In genomic region chr16:29974291-29975133, GRCh38 we compare ENCODE assay signal across 8 cellular contexts. TPM values are rescaled to one million over a fixed set of nuclear protein-coding genes. Genes with fewer than 3 reads are reported as not detected.
A peak's percentile ranks its signal among the peaks of the same experiment; 100 is the strongest.
DNase-seq lines count a peak whose midpoint lies in the region; ATAC-seq and TF ChIP-seq lines count a peak whose summit lies in the region.

No MANE protein-coding gene starts in this region.

- POLR2A ChIA-PET in WTC11 (lab: Charles Lee), result interaction anchor here (1.4 to 3.2 kb wide), 2 partner anchors 48 to 75 kb away, joined by 14 read pairs; partner anchors contain the start of genes ASPHD1, KCTD13 and SEZ6L2

- DNase-seq in GM20000 (ENCODE audit: low spot score) (peak; percentile 54), WTC11 (ENCODE audit: low spot score) (no peak), foreskin fibroblast (peak in 1 of 2 donors; percentile 33), NCI-H2227 treated with DMSO at 0.1 percent for 48 hours (lab: John Stamatoyannopoulos, UW) (no peak), DMS114 treated with DMSO at 0.1 percent for 48 hours (lab: John Stamatoyannopoulos, UW; ENCODE audit: unreplicated experiment) (no peak)

- peak overlapping the region; percentile 92 for H3K4me3 Mint-ChIP-seq in WTC11

- CTCF ChIA-PET in WTC11 (lab: Charles Lee), result interaction anchor here (0.5 to 5.5 kb wide), 8 partner anchors 13 to 126 kb away, joined by 3 to 36 read pairs (median 8); partner anchors contain the start of gene TLCD3B

- H3K4me3 ChIP-seq in ACC112 (ENCODE audit: low read depth, low read length), result peak overlapping the region; percentile 88
- H3K4me3 ChIP-seq in foreskin fibroblast (ENCODE audit: low read depth in 1 of 2, low read length in 2 of 2), result peak overlapping the region; percentile 85 to 99
- peak overlapping the region; percentile 65 for H3K4me3 ChIP-seq in neuron (ENCODE audit: low read length)

- peak overlapping the region; percentile 36 for H3K27ac ChIP-seq in ACC112 (ENCODE audit: low read depth, low read length)

- H3K36me3 ChIP-seq in ACC112 (ENCODE audit: insufficient read depth, low read length), result peaks cover 5% of the 10 kb centered on the region; the same call in 1 of the 2 replicates
- H3K36me3 ChIP-seq in neuron (ENCODE audit: insufficient read depth, low read length), result peaks cover 32% of the 10 kb centered on the region

- no peak for ATAC-seq in WTC11
- ATAC-seq in HG03025 (IDR thresholded peaks at IDR 0.05; ENCODE audit: low FRiP score, unreplicated experiment), result no peak

- H3K79me2 ChIP-seq in ACC112 (ENCODE audit: control insufficient read depth, insufficient read depth, low read length, unreplicated experiment), result peaks cover 56% of the 10 kb centered on the region

- TF ChIP-seq CTCF in GM20000 (IDR thresholded peaks at IDR 0.05; ENCODE audit: extremely low read depth, missing control alignments), result no peak
- no peak for TF ChIP-seq CTCF in WTC11 (IDR thresholded peaks at IDR 0.05)
- TF ChIP-seq CTCF in foreskin fibroblast (IDR thresholded peaks at IDR 0.05; ENCODE audit: low read depth, low read length), result no peak

- H3K27me3 ChIP-seq in ACC112 (ENCODE audit: insufficient read depth, low read length) (no peaks in the 10 kb centered on the region), neuron (ENCODE audit: insufficient read depth, low read length) (no peaks in the 10 kb centered on the region)

- H3K9me3 Mint-ChIP-seq in WTC11, result peaks cover 17% of the 10 kb centered on the region

- H3K36me3 Mint-ChIP-seq in WTC11, result peaks cover 43% of the 10 kb centered on the region

- H3K27me3 Mint-ChIP-seq in WTC11 (ENCODE audit: low read depth), result peaks cover 21% of the 10 kb centered on the region

- H3K4me1 Mint-ChIP-seq in WTC11, result peaks cover 27% of the 10 kb centered on the region

- peak overlapping the region; percentile 44 for H2AFZ ChIP-seq in ACC112 (ENCODE audit: low read length, unreplicated experiment)
- no peak overlapping the region for H2AFZ ChIP-seq in neuron (ENCODE audit: low read depth, low read length)

- H3K4me1 ChIP-seq in ACC112 (ENCODE audit: control insufficient read depth, insufficient read depth, low read length, unreplicated experiment), result peaks cover 23% of the 10 kb centered on the region
- H3K4me1 ChIP-seq in neuron (ENCODE audit: insufficient read depth, low read length), result peaks cover 23% of the 10 kb centered on the region

- peaks cover 5% of the 10 kb centered on the region for H3K9me3 ChIP-seq in neuron (ENCODE audit: low read length)

- peak overlapping the region; percentile 80 for H3K27ac Mint-ChIP-seq in WTC11

TF ChIP-seq in WTC11, 78 proteins besides CTCF, POLR2A, EP300 and RAD21:
- TF ChIP-seq ZNF423 (CRISPR knock-in tag; IDR thresholded peaks at IDR 0.05) (no peak), TP53 (CRISPR knock-in tag; IDR thresholded peaks at IDR 0.05) (no peak), USF1 (CRISPR knock-in tag; IDR thresholded peaks at IDR 0.05) (no peak), PRRX2 (CRISPR knock-in tag; IDR thresholded peaks at IDR 0.05) (no peak), ZNF317 (CRISPR knock-in tag; IDR thresholded peaks at IDR 0.05; ENCODE audit: borderline replicate concordance, low read depth) (no peak), MAX (CRISPR knock-in tag; IDR thresholded peaks at IDR 0.05) (no peak), IRF2 (CRISPR knock-in tag; IDR thresholded peaks at IDR 0.05; ENCODE audit: borderline replicate concordance, low read depth) (no peak), SMAD4 (CRISPR knock-in tag; IDR thresholded peaks at IDR 0.05) (no peak), PREB (CRISPR knock-in tag; IDR thresholded peaks at IDR 0.05; ENCODE audit: borderline replicate concordance) (no peak), CREB1 (CRISPR knock-in tag; IDR thresholded peaks at IDR 0.05) (no peak), TCF7 (CRISPR knock-in tag; IDR thresholded peaks at IDR 0.05; ENCODE audit: low read depth) (no peak), TEAD4 (CRISPR knock-in tag; IDR thresholded peaks at IDR 0.05) (no peak), MXD4 (CRISPR knock-in tag; IDR thresholded peaks at IDR 0.05; ENCODE audit: borderline replicate concordance) (no peak), JUN (CRISPR knock-in tag; IDR thresholded peaks at IDR 0.05) (no peak), ZBTB21 (CRISPR knock-in tag; IDR thresholded peaks at IDR 0.05; ENCODE audit: borderline replicate concordance) (no peak)
TF ChIP-seq in WTC11: peak in this region for 0.

RNA-seq across cellular contexts. Expression of gene TAOK2, which starts 0.8 kb away (rescaled TPM):
- total RNA-seq in WTC11 (2021), result 38.3 to 42.4 TPM (median 39.2 TPM) in 3 replicates

RNA-seq across cellular contexts. Expression of gene TMEM219, which starts 12.6 kb away (rescaled TPM):
- 69.6 to 87.6 TPM (median 78.0 TPM) in 3 replicates for total RNA-seq in WTC11 (2021)

RNA-seq across cellular contexts. Expression of gene HIRIP3, which starts 20.9 kb away (rescaled TPM):
- 18.9 to 21.2 TPM (median 21.1 TPM) in 3 replicates for total RNA-seq in WTC11 (2021)

RNA-seq across cellular contexts. Expression of gene INO80E, which starts 21.5 kb away (rescaled TPM):
- 87.6 to 101 TPM (median 92.4 TPM) in 3 replicates for total RNA-seq in WTC11 (2021)

RNA-seq across cellular contexts. Expression of gene DOC2A, which starts 36.3 kb away (rescaled TPM):
- 10.8 to 16.6 TPM (median 16.4 TPM) in 3 replicates for total RNA-seq in WTC11 (2021)
